1 cellular context compared by ENCODE assay signal in genomic region chr11:120709808-120710207, GRCh38.
A peak's percentile ranks its signal among the peaks of the same experiment; 100 is the strongest.
TF ChIP-seq lines count a peak whose summit lies in the region.

No MANE protein-coding gene starts in this region.

TF ChIP-seq in GM12878, 131 proteins besides CTCF, POLR2A, EP300 and RAD21 (continued from another document and continues in another):
- no peak for TF ChIP-seq ZNF592 (IDR thresholded peaks at IDR 0.05)
- no peak for TF ChIP-seq USF2 (IDR thresholded peaks at IDR 0.05; ENCODE audit: borderline replicate concordance, low read depth, low read length)
- peak; percentile 57; the same call in 1 of the 2 replicates for TF ChIP-seq MTA2 (IDR thresholded peaks at IDR 0.05; ENCODE audit: low read depth)
- TF ChIP-seq PRDM15 (CRISPR knock-in tag; IDR thresholded peaks at IDR 0.05), result no peak
- no peak for TF ChIP-seq ESRRA (IDR thresholded peaks at IDR 0.05; ENCODE audit: low read length)
- no peak for TF ChIP-seq FOS (IDR thresholded peaks at IDR 0.05; ENCODE audit: borderline replicate concordance, extremely low read depth, insufficient read length)
- TF ChIP-seq SIX5 (IDR thresholded peaks at IDR 0.05; ENCODE audit: low read depth, low read length, severe bottlenecking), result no peak
- TF ChIP-seq WRNIP1 (IDR thresholded peaks at IDR 0.05; ENCODE audit: borderline replicate concordance, low read depth, low read length), result no peak
- peak; percentile 92 for TF ChIP-seq PKNOX1 (IDR thresholded peaks at IDR 0.05)
- TF ChIP-seq ZNF687 (IDR thresholded peaks at IDR 0.05), result no peak
- TF ChIP-seq IKZF2 (IDR thresholded peaks at IDR 0.05), result peak; percentile 74 to 87
- no peak for TF ChIP-seq MAX (IDR thresholded peaks at IDR 0.05; ENCODE audit: low read depth, low read length)
- TF ChIP-seq CEBPZ (IDR thresholded peaks at IDR 0.05; ENCODE audit: low read depth, low read length), result no peak
- peak; percentile 98 for TF ChIP-seq IRF4 (IDR thresholded peaks at IDR 0.05; ENCODE audit: low read depth, low read length)
- peak; percentile 59 for TF ChIP-seq SP1 (IDR thresholded peaks at IDR 0.05; ENCODE audit: low read depth, low read length)
- no peak for TF ChIP-seq REST (IDR thresholded peaks at IDR 0.05; ENCODE audit: low read depth, low read length)
- TF ChIP-seq EED (IDR thresholded peaks at IDR 0.05; ENCODE audit: low read depth), result peak; percentile 96
- TF ChIP-seq SMC3 (IDR thresholded peaks at IDR 0.05; ENCODE audit: borderline replicate concordance, low read length), result no peak
- TF ChIP-seq BCLAF1 (IDR thresholded peaks at IDR 0.05), result no peak
- peak; percentile 95 for TF ChIP-seq JUNB (IDR thresholded peaks at IDR 0.05)
- TF ChIP-seq ZBTB33 (IDR thresholded peaks at IDR 0.05), result no peak
- peak; percentile 63; the same call in 1 of the 2 replicates for TF ChIP-seq CREB1 (IDR thresholded peaks at IDR 0.05; ENCODE audit: low read depth)
